ENCODE assay signal across 15 cellular contexts in genomic region chr22:26949193-26949592, GRCh38.
DNase-seq lines count a peak whose midpoint lies in the region; FAIRE-seq and TF ChIP-seq lines count a peak whose summit lies in the region.
"Had no signal": no experiment of that assay in that cellular context is flagged by ENCODE, and none has a peak within 500 bp of the region (broad histone marks: within the 10 kb centered on the region; RNA-seq: fewer than 3 reads in every experiment).

No MANE protein-coding gene starts in this region.

- no peak overlapping the region for H2AFZ ChIP-seq in fibroblast of lung (ENCODE audit: low read length)
- no peak overlapping the region for H2AFZ ChIP-seq in MM.1S (ENCODE audit: low read length)

- H3K79me2 ChIP-seq in fibroblast of lung (ENCODE audit: control insufficient read depth, insufficient read depth, low read length) (no peaks in the 10 kb centered on the region), MM.1S (ENCODE audit: low read length) (no peaks in the 10 kb centered on the region)

- no peak overlapping the region for H3K4me2 ChIP-seq in fibroblast of lung (ENCODE audit: extremely low read depth, insufficient read depth, low read length)
- H3K4me2 ChIP-seq in MM.1S (ENCODE audit: low read depth, low read length) = no peak overlapping the region

- DNase-seq in cardiac muscle cell (ENCODE audit: low read depth in 1 of 2, low spot score in 1 of 2) (peak; percentile 50 to 82), right atrium auricular region (ENCODE audit: low spot score) (no peak), RPMI7951 (ENCODE audit: low read depth) (peak; percentile 36), fibroblast of lung (ENCODE audit: low read depth in 2 of 2) (peak; percentile 12 to 26), urothelium cell line (ENCODE audit: low spot score) (peak; percentile 82), superior temporal gyrus (ENCODE audit: extremely low spot score) (no peak), MM.1S (no peak), NCI-H526 treated with DMSO at 0.1 percent for 48 hours (lab: John Stamatoyannopoulos, UW) (no peak)
- DNase-seq: activated CD8-positive, alpha-beta memory T cell treated with anti-CD3 and anti-CD28 coated beads for 24 hours; amniotic stem cell; esophagus squamous epithelium; left ventricle myocardium inferior; NCI-H446 had no signal

- H3F3A ChIP-seq in MM.1S (ENCODE audit: insufficient read depth, low read length) = no peaks in the 10 kb centered on the region

- no peak overlapping the region for H3K9ac ChIP-seq in fibroblast of lung (ENCODE audit: insufficient read depth, low read length)
- H3K9ac ChIP-seq in MM.1S (ENCODE audit: low read length) = no peak overlapping the region

- no peak overlapping the region for H3K4me3 ChIP-seq in cardiac muscle cell
- no peak overlapping the region for H3K4me3 ChIP-seq in right atrium auricular region
- H3K4me3 ChIP-seq in fibroblast of lung (replicated peaks in 1 of 4; ENCODE audit: control extremely low read depth in 1 of 4, insufficient read depth in 1 of 4, low read depth in 3 of 4, low read length in 4 of 4) = no peak overlapping the region
- H3K4me3 ChIP-seq in MM.1S (ENCODE audit: low read length) = no peak overlapping the region
- H3K4me3 ChIP-seq: esophagus squamous epithelium, left ventricle myocardium inferior, prostate gland, thoracic aorta had no signal

- TF ChIP-seq CTCF in cardiac muscle cell (IDR thresholded peaks at IDR 0.05; ENCODE audit: low read depth, low read length) (no peak), right atrium auricular region (IDR thresholded peaks at IDR 0.05) (no peak), fibroblast of lung (conservative IDR thresholded peaks at IDR 0.05 in 1 of 2, IDR thresholded peaks at IDR 0.05 in 1 of 2; ENCODE audit: low read depth in 1 of 2, low read length in 2 of 2) (no peak), MM.1S (IDR thresholded peaks at IDR 0.05; ENCODE audit: low read length) (no peak)

- H3K9me2 ChIP-seq in MM.1S (replicated peaks; ENCODE audit: insufficient read depth, low read length) = no peaks in the 10 kb centered on the region

- H3K27ac ChIP-seq in cardiac muscle cell (no peak overlapping the region), right atrium auricular region (no peak overlapping the region), fibroblast of lung (ENCODE audit: insufficient read depth, low read length) (no peak overlapping the region), MM.1S (ENCODE audit: low read length) (no peak overlapping the region)
- H3K27ac ChIP-seq: esophagus squamous epithelium, left ventricle myocardium inferior, prostate gland, thoracic aorta had no signal

- H3K27me3 ChIP-seq in cardiac muscle cell (peaks cover 30% of the 10 kb centered on the region), right atrium auricular region (no peaks in the 10 kb centered on the region), fibroblast of lung (ENCODE audit: control insufficient read depth, insufficient read depth, low read length) (peaks cover 10% of the 10 kb centered on the region), MM.1S (replicated peaks; ENCODE audit: insufficient read depth, low read length) (peaks cover 24% of the 10 kb centered on the region)

- no peaks in the 10 kb centered on the region for H3K9me3 ChIP-seq in cardiac muscle cell (ENCODE audit: low read depth)
- H3K9me3 ChIP-seq in right atrium auricular region = no peaks in the 10 kb centered on the region
- no peaks in the 10 kb centered on the region for H3K9me3 ChIP-seq in fibroblast of lung (ENCODE audit: control insufficient read depth, insufficient read depth, low read depth, low read length)
- no peaks in the 10 kb centered on the region for H3K9me3 ChIP-seq in MM.1S (replicated peaks; ENCODE audit: insufficient read depth, low read length)
- H3K9me3 ChIP-seq: esophagus squamous epithelium, left ventricle myocardium inferior, prostate gland, thoracic aorta had no signal

- peak; percentile 82 for FAIRE-seq in urothelium cell line (lab: Jason Lieb, UNC)

- H3K36me3 ChIP-seq in cardiac muscle cell (no peaks in the 10 kb centered on the region), right atrium auricular region (no peaks in the 10 kb centered on the region), fibroblast of lung (ENCODE audit: control insufficient read depth, insufficient read depth, low read length) (no peaks in the 10 kb centered on the region), MM.1S (replicated peaks; ENCODE audit: insufficient read depth, low read length) (no peaks in the 10 kb centered on the region)
- H3K36me3 ChIP-seq: esophagus squamous epithelium, left ventricle myocardium inferior, prostate gland, thoracic aorta had no signal

- no peaks in the 10 kb centered on the region for H3K4me1 ChIP-seq in cardiac muscle cell (ENCODE audit: low read depth)
- no peaks in the 10 kb centered on the region for H3K4me1 ChIP-seq in right atrium auricular region
- H3K4me1 ChIP-seq in fibroblast of lung (ENCODE audit: control insufficient read depth, extremely low read depth, insufficient read depth, low read length) = no peaks in the 10 kb centered on the region
- H3K4me1 ChIP-seq in MM.1S (ENCODE audit: low read length) = no peaks in the 10 kb centered on the region
- H3K4me1 ChIP-seq: esophagus squamous epithelium, left ventricle myocardium inferior, prostate gland had no signal

- no peaks in the 10 kb centered on the region for H4K20me1 ChIP-seq in fibroblast of lung (ENCODE audit: control insufficient read depth, extremely low read depth, insufficient read depth, low read length)
- no peaks in the 10 kb centered on the region for H4K20me1 ChIP-seq in MM.1S (ENCODE audit: insufficient read depth, low read length)

Comparison
In these comparisons a context has a peak if more than half of its experiments do, and no peak if none do; other contexts are left out.
1. DNase-seq: peak in cardiac muscle cell (2 of 2), RPMI7951 (single experiment), fibroblast of lung (2 of 2) and urothelium cell line (single experiment); none in right atrium auricular region (single experiment), superior temporal gyrus (single experiment), MM.1S (single experiment) and NCI-H526 treated with DMSO at 0.1 percent for 48 hours (single experiment).